In genomic region chr20:3923818-3924217, GRCh38 we compare ENCODE assay signal across 12 cellular contexts. TPM values are rescaled to one million over a fixed set of nuclear protein-coding genes. Genes with fewer than 3 reads are reported as not detected.
DNase-seq lines count a peak whose midpoint lies in the region; ATAC-seq and TF ChIP-seq lines count a peak whose summit lies in the region.
"Had no signal": no experiment of that assay in that cellular context is flagged by ENCODE, and none has a peak within 500 bp of the region (broad histone marks: within the 10 kb centered on the region; RNA-seq: fewer than 3 reads in every experiment).

No MANE protein-coding gene starts in this region.

- peaks cover 46% of the 10 kb centered on the region for H3K4me1 Mint-ChIP-seq in stimulated activated naive CD8-positive, alpha-beta T cell treated with anti-CD3 and anti-CD28 coated beads, Interleukin-15, Interleukin-2, amounts not matched to agents 100 ng/mL and 50 ng/mL, for 24 hours (ENCODE audit: low read depth)
- peaks cover 59% of the 10 kb centered on the region for H3K4me1 Mint-ChIP-seq in stimulated activated naive CD8-positive, alpha-beta T cell treated with anti-CD3 and anti-CD28 coated beads, Interleukin-15, amount 100 ng/mL, for 72 hours
- H3K4me1 Mint-ChIP-seq in activated T-helper 17 cell treated with anti-CD3 and anti-CD28 coated beads, Interleukin-2, amount 50 U/mL, for 72 hours: peaks cover 43% of the 10 kb centered on the region

- H3K4me3 Mint-ChIP-seq in stimulated activated naive CD8-positive, alpha-beta T cell treated with anti-CD3 and anti-CD28 coated beads, Interleukin-15, Interleukin-2, amounts not matched to agents 100 ng/mL and 50 ng/mL, for 24 hours: no peak overlapping the region
- no peak overlapping the region for H3K4me3 Mint-ChIP-seq in stimulated activated naive CD8-positive, alpha-beta T cell treated with anti-CD3 and anti-CD28 coated beads, Interleukin-15, amount 100 ng/mL, for 72 hours
- peak overlapping the region; percentile 37 for H3K4me3 Mint-ChIP-seq in activated T-helper 17 cell treated with anti-CD3 and anti-CD28 coated beads, Interleukin-2, amount 50 U/mL, for 72 hours

- no peaks in the 10 kb centered on the region for H3K9me3 ChIP-seq in upper lobe of right lung

- H3K27ac ChIP-seq in upper lobe of right lung: no peak overlapping the region

- no peak overlapping the region for H3K4me3 ChIP-seq in foreskin fibroblast (ENCODE audit: low read depth in 1 of 2, low read length in 2 of 2)
- H3K4me3 ChIP-seq in upper lobe of right lung: no peak overlapping the region

- peak overlapping the region; percentile 53 for H3K27ac Mint-ChIP-seq in stimulated activated naive CD8-positive, alpha-beta T cell treated with anti-CD3 and anti-CD28 coated beads, Interleukin-15, Interleukin-2, amounts not matched to agents 100 ng/mL and 50 ng/mL, for 24 hours
- H3K27ac Mint-ChIP-seq in stimulated activated naive CD8-positive, alpha-beta T cell treated with anti-CD3 and anti-CD28 coated beads, Interleukin-15, amount 100 ng/mL, for 72 hours: peak overlapping the region in 1 of 2 donors; percentile 8
- peak overlapping the region; percentile 81 for H3K27ac Mint-ChIP-seq in activated T-helper 17 cell treated with anti-CD3 and anti-CD28 coated beads, Interleukin-2, amount 50 U/mL, for 72 hours

- TF ChIP-seq CTCF in foreskin fibroblast (IDR thresholded peaks at IDR 0.05; ENCODE audit: low read depth, low read length) (no peak), upper lobe of right lung (IDR thresholded peaks at IDR 0.05) (no peak)

- H3K4me1 ChIP-seq in upper lobe of right lung: peaks cover 43% of the 10 kb centered on the region

- H3K36me3 Mint-ChIP-seq in stimulated activated naive CD8-positive, alpha-beta T cell treated with anti-CD3 and anti-CD28 coated beads, Interleukin-15, Interleukin-2, amounts not matched to agents 100 ng/mL and 50 ng/mL, for 24 hours (ENCODE audit: low read depth): peaks cover 72% of the 10 kb centered on the region
- H3K36me3 Mint-ChIP-seq in activated T-helper 17 cell treated with anti-CD3 and anti-CD28 coated beads, Interleukin-2, amount 50 U/mL, for 72 hours (ENCODE audit: low read depth): peaks cover 97% of the 10 kb centered on the region

- H3K36me3 ChIP-seq in upper lobe of right lung: peaks cover 62% of the 10 kb centered on the region

- ATAC-seq in stimulated activated naive CD8-positive, alpha-beta T cell treated with anti-CD3 and anti-CD28 coated beads, Interleukin-15, amount 100 ng/mL, for 72 hours: no peak
- no peak for ATAC-seq in activated T-helper 17 cell treated with anti-CD3 and anti-CD28 coated beads, Interleukin-2, amount 50 U/mL, for 72 hours (replicated peaks)
- ATAC-seq in upper lobe of right lung (peak; percentile 16), GM18873 (IDR thresholded peaks at IDR 0.05; ENCODE audit: low FRiP score, unreplicated experiment) (no peak)
- ATAC-seq: HCT116 had no signal

- DNase-seq in stimulated activated naive CD8-positive, alpha-beta T cell treated with anti-CD3 and anti-CD28 coated beads, Interleukin-15, amount 100 ng/mL, for 72 hours: no peak
- peak; percentile 47 to 76 for DNase-seq in foreskin fibroblast
- no peak for DNase-seq in upper lobe of right lung
- no peak for DNase-seq in DMS153 treated with DMSO at 0.1 percent for 48 hours (lab: John Stamatoyannopoulos, UW; ENCODE audit: unreplicated experiment)
- no peak for DNase-seq in NCI-H1930 (lab: John Stamatoyannopoulos, UW)
- DNase-seq: activated CD8-positive, alpha-beta memory T cell treated with anti-CD3 and anti-CD28 coated beads for 24 hours; effector CD4-positive, alpha-beta T cell; NCI-H2081 treated with DMSO at 0.1 percent for 48 hours had no signal

- no peaks in the 10 kb centered on the region for H3K27me3 Mint-ChIP-seq in stimulated activated naive CD8-positive, alpha-beta T cell treated with anti-CD3 and anti-CD28 coated beads, Interleukin-15, Interleukin-2, amounts not matched to agents 100 ng/mL and 50 ng/mL, for 24 hours
- no peaks in the 10 kb centered on the region for H3K27me3 Mint-ChIP-seq in stimulated activated naive CD8-positive, alpha-beta T cell treated with anti-CD3 and anti-CD28 coated beads, Interleukin-15, amount 100 ng/mL, for 72 hours
- H3K27me3 Mint-ChIP-seq in activated T-helper 17 cell treated with anti-CD3 and anti-CD28 coated beads, Interleukin-2, amount 50 U/mL, for 72 hours: no peaks in the 10 kb centered on the region

- no peaks in the 10 kb centered on the region for H3K27me3 ChIP-seq in upper lobe of right lung

- intact Hi-C loops in upper lobe of right lung (cut with DNase I): no loop called here

- H3K9me3 Mint-ChIP-seq in stimulated activated naive CD8-positive, alpha-beta T cell treated with anti-CD3 and anti-CD28 coated beads, Interleukin-15, Interleukin-2, amounts not matched to agents 100 ng/mL and 50 ng/mL, for 24 hours: no peaks in the 10 kb centered on the region
- no peaks in the 10 kb centered on the region for H3K9me3 Mint-ChIP-seq in stimulated activated naive CD8-positive, alpha-beta T cell treated with anti-CD3 and anti-CD28 coated beads, Interleukin-15, amount 100 ng/mL, for 72 hours
- H3K9me3 Mint-ChIP-seq in activated T-helper 17 cell treated with anti-CD3 and anti-CD28 coated beads, Interleukin-2, amount 50 U/mL, for 72 hours: no peaks in the 10 kb centered on the region

RNA-seq across cellular contexts. Expression of gene PANK2, which starts 34.6 kb away (rescaled TPM):
- total RNA-seq in activated T-helper 17 cell treated with anti-CD3 and anti-CD28 coated beads, Interleukin-2, amount 50 U/mL, for 72 hours: 10 to 100 TPM; 61.1 to 64.3 TPM
- total RNA-seq in upper lobe of right lung: 37.6 TPM

Comparison
In these comparisons a context has a peak if more than half of its experiments do, and no peak if none do; other contexts are left out.
1. DNase-seq: peak in foreskin fibroblast (2 of 2); none in stimulated activated naive CD8-positive, alpha-beta T cell treated with anti-CD3 and anti-CD28 coated beads, Interleukin-15, amount 100 ng/mL, for 72 hours (0 of 2), upper lobe of right lung (single experiment), DMS153 treated with DMSO at 0.1 percent for 48 hours (single experiment) and NCI-H1930 (0 of 2).